Comparison of ENCODE assay signal across 22 cellular contexts in the genomic region with DNA sequence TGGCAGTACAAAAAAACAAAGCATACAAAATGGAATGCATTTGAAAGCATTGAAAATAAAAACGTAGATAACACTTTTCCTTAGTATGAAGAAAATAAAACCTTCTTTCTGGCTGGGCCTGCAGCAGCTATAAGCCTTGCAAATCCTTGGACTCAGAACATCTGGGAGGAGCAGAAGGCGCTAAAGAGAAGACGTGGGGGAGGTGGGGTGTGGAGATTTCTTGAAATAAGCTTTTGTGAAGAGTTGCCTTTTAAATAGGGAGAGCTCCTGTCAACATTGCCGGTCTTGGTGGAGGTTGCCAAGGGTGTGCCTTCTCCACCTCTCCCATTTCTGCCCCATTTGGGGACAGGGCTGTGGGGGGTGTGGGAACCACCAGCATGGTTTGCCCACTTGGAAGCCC.
"Had no signal": no experiment of that assay in that cellular context is flagged by ENCODE, and none has a peak within 500 bp of the region (broad histone marks: within the 10 kb centered on the region; RNA-seq: fewer than 3 reads in every experiment).

No MANE protein-coding gene starts in this region.

- H3K27me3 ChIP-seq: MG63 had no signal

- H3K36me3 Mint-ChIP-seq: activated naive CD8-positive, alpha-beta T cell had no signal

- H3K36me3 ChIP-seq: MG63 had no signal

- H3K4me3 ChIP-seq: MG63 had no signal

- H3K9me3 Mint-ChIP-seq: activated B cell treated with CpG ODN at 0.5 μM for 24 hours; activated CD4-positive, alpha-beta T cell treated with anti-CD3 and anti-CD28 coated beads, Interleukin-2, amount 10 ng/mL, durations not matched to agents 24 days and 14 days; activated T-cell treated with anti-CD3 and anti-CD28 coated beads, Interleukin-2, amount 50 U/mL, for 4 hours had no signal

- H3K9me3 ChIP-seq: MG63 had no signal

- DNase-seq: activated B cell treated with CpG ODN at 0.5 μM for 24 hours; activated CD4-positive, alpha-beta T cell treated with anti-CD3 and anti-CD28 coated beads for 1 hour; activated CD4-positive, alpha-beta T cell treated with anti-CD3 and anti-CD28 coated beads, Interleukin-2, amount 10 ng/mL, durations not matched to agents 24 days and 14 days; activated CD4-positive, alpha-beta T cell treated with anti-CD3 and anti-CD28 coated beads, Interleukin-2, amount 50 U/mL, for 48 hours; activated CD8-positive, alpha-beta memory T cell treated with anti-CD3 and anti-CD28 coated beads for 24 hours; activated effector memory CD4-positive, alpha-beta T cell treated with anti-CD3 and anti-CD28 coated beads, Interleukin-2, amount 50 U/mL, for 16 hours; activated naive CD4-positive, alpha-beta T cell treated with Interleukin-2 at 50 U/mL for 16 hours; activated T-cell treated with anti-CD3 and anti-CD28 coated beads, Interleukin-2, amount 50 U/mL, for 4 hours; cerebellar nuclear complex; MG63; MV-4-11; NCI-H1092 treated with DMSO at 0.1 percent for 48 hours; NCI-H1417 treated with DMSO at 0.1 percent for 48 hours; NCI-H1694; NCI-H2029; NCI-H2107; NCI-H510A treated with DMSO at 0.1 percent for 48 hours; NCI-H748 treated with DMSO at 0.1 percent for 48 hours; SIG-M5; T-helper 17 cell; T-helper 9 cell had no signal

- H3K27ac Mint-ChIP-seq: activated B cell treated with CpG ODN at 0.5 μM for 24 hours; activated CD4-positive, alpha-beta T cell treated with anti-CD3 and anti-CD28 coated beads, Interleukin-2, amount 10 ng/mL, durations not matched to agents 24 days and 14 days; activated naive CD8-positive, alpha-beta T cell; T-helper 17 cell had no signal

- H3K4me3 Mint-ChIP-seq: activated B cell treated with CpG ODN at 0.5 μM for 24 hours; activated CD4-positive, alpha-beta T cell treated with anti-CD3 and anti-CD28 coated beads, Interleukin-2, amount 10 ng/mL, durations not matched to agents 24 days and 14 days; activated naive CD8-positive, alpha-beta T cell; activated T-cell treated with anti-CD3 and anti-CD28 coated beads, Interleukin-2, amount 50 U/mL, for 4 hours; T-helper 17 cell had no signal

- H3K4me1 Mint-ChIP-seq: activated B cell treated with CpG ODN at 0.5 μM for 24 hours; activated CD4-positive, alpha-beta T cell treated with anti-CD3 and anti-CD28 coated beads, Interleukin-2, amount 10 ng/mL, durations not matched to agents 24 days and 14 days had no signal
